8 cellular contexts compared by ENCODE assay signal in genomic region chr2:207073791-207074678, GRCh38.
DNase-seq lines count a peak whose midpoint lies in the region; ATAC-seq, FAIRE-seq and TF ChIP-seq lines count a peak whose summit lies in the region.

No MANE protein-coding gene starts in this region.

- in situ Hi-C loops in HepG2 (cut with HindIII; ENCODE audit: extremely low pct_ligation_motif_present, low pct_unique_long_range_greater_than_20kb), result no loop called here

- TF ChIP-seq RAD21 in HepG2 (CRISPR knock-in tag; IDR thresholded peaks at IDR 0.05) (no peak), SK-N-SH (IDR thresholded peaks at IDR 0.05; ENCODE audit: low read length) (peak; percentile 19; the same call in 1 of the 2 replicates)

- no peak overlapping the region for H3K4me3 Mint-ChIP-seq in dendritic cell treated with granulocyte-macrophage colony-stimulating factor and Interleukin-4, amounts not matched to agents 40 ng/mL and 50 ng/mL, for 4 days

- BruUV-seq in HepG2 (replicated peaks; lab: Mats Ljungman, UMichigan), result no TSS peak

- H3K36me3 ChIP-seq in right lobe of liver (no peaks in the 10 kb centered on the region), HepG2 (replicated peaks in 1 of 2; ENCODE audit: control insufficient read depth in 1 of 2, insufficient read depth in 2 of 2, low read length in 2 of 2) (no peaks in the 10 kb centered on the region), SK-N-SH (replicated peaks in 1 of 2; ENCODE audit: control insufficient read depth in 1 of 2, insufficient read depth in 2 of 2, low read length in 1 of 2) (peaks cover 20 to 28% of the 10 kb centered on the region in 2 experiments), neutrophil (peaks cover 23% of the 10 kb centered on the region)

- 29% methylated on average over 12 of the region's 12 CpGs for WGBS in right lobe of liver (ENCODE audit: insufficient coverage, low coverage, low lambda C conversion rate, missing lambda C conversion rate)
- WGBS in HepG2 (ENCODE audit: low lambda C conversion rate), result 57% methylated on average over 12 of the region's 12 CpGs
- 88% methylated on average over 10 of the region's 12 CpGs for WGBS in SK-N-SH (ENCODE audit: low lambda C conversion rate)

- TF ChIP-seq POLR2A in right lobe of liver (IDR thresholded peaks at IDR 0.05), result no peak
- no peak for TF ChIP-seq POLR2A in HepG2 (IDR thresholded peaks at IDR 0.05; ENCODE audit: insufficient read depth in 1 of 2, low read depth in 2 of 2, low read length in 2 of 2)

- H3K4me1 ChIP-seq in right lobe of liver (no peaks in the 10 kb centered on the region), HepG2 (ENCODE audit: insufficient read depth, low read length) (no peaks in the 10 kb centered on the region), SK-N-SH (ENCODE audit: control insufficient read depth in 1 of 2, insufficient read depth in 2 of 2, low read depth in 1 of 2, low read length in 1 of 2) (peaks cover 0 to 32% of the 10 kb centered on the region in 2 experiments; a peak in 3 of 4 replicates), neutrophil (ENCODE audit: control insufficient read depth in 1 of 2, insufficient read depth in 1 of 2, low read depth in 1 of 2, low read length in 1 of 2) (peaks cover 10 to 11% of the 10 kb centered on the region in 2 experiments)

- H4K20me1 ChIP-seq in HepG2 (ENCODE audit: insufficient read depth, low read length) (no peaks in the 10 kb centered on the region), SK-N-SH (ENCODE audit: insufficient read depth) (no peaks in the 10 kb centered on the region)

- no peak overlapping the region for H3K4me3 ChIP-seq in right lobe of liver
- H3K4me3 ChIP-seq in HepG2 (replicated peaks in 1 of 3; ENCODE audit: insufficient read depth in 1 of 3, low read depth in 2 of 3, low read length in 3 of 3), result no peak overlapping the region
- H3K4me3 ChIP-seq in SK-N-SH (ENCODE audit: low read depth in 2 of 2, low read length in 1 of 2), result no peak overlapping the region
- H3K4me3 ChIP-seq in neutrophil (ENCODE audit: low read depth in 1 of 2, low read length in 1 of 2), result no peak overlapping the region

- no peaks in the 10 kb centered on the region for H3K9me3 Mint-ChIP-seq in dendritic cell treated with granulocyte-macrophage colony-stimulating factor and Interleukin-4, amounts not matched to agents 40 ng/mL and 50 ng/mL, for 4 days

- H3K4me2 ChIP-seq in HepG2 (ENCODE audit: low read depth, low read length), result no peak overlapping the region
- H3K4me2 ChIP-seq in SK-N-SH, result no peak overlapping the region

- no peaks in the 10 kb centered on the region for H3K27me3 ChIP-seq in right lobe of liver
- H3K27me3 ChIP-seq in HepG2 (ENCODE audit: control insufficient read depth in 1 of 2, insufficient read depth in 2 of 2, low read length in 2 of 2), result no peaks in the 10 kb centered on the region
- no peaks in the 10 kb centered on the region for H3K27me3 ChIP-seq in SK-N-SH (ENCODE audit: insufficient read depth)
- no peaks in the 10 kb centered on the region for H3K27me3 ChIP-seq in neutrophil

- TF ChIP-seq EP300 in HepG2 (IDR thresholded peaks at IDR 0.05; ENCODE audit: low read depth in 2 of 2, low read length in 2 of 2), result no peak
- TF ChIP-seq EP300 in HepG2 (CRISPR knock-in tag; IDR thresholded peaks at IDR 0.05; ENCODE audit: borderline replicate concordance), result no peak
- no peak for TF ChIP-seq EP300 in SK-N-SH (IDR thresholded peaks at IDR 0.05; ENCODE audit: borderline replicate concordance in 1 of 2, low read depth in 1 of 2, low read length in 1 of 2)

- H3K27me3 Mint-ChIP-seq in dendritic cell treated with granulocyte-macrophage colony-stimulating factor and Interleukin-4, amounts not matched to agents 40 ng/mL and 50 ng/mL, for 4 days, result peaks cover 9% of the 10 kb centered on the region

- H3K9me3 ChIP-seq in right lobe of liver, result no peaks in the 10 kb centered on the region
- no peaks in the 10 kb centered on the region for H3K9me3 ChIP-seq in HepG2 (ENCODE audit: low read length)
- H3K9me3 ChIP-seq in SK-N-SH, result no peaks in the 10 kb centered on the region
- no peaks in the 10 kb centered on the region for H3K9me3 ChIP-seq in neutrophil

- ATAC-seq in right lobe of liver, result peak; percentile 48 to 79 (median 68)
- ATAC-seq in HepG2, result no peak
- ATAC-seq in GM18520 (IDR thresholded peaks at IDR 0.05; ENCODE audit: unreplicated experiment), result no peak
- no peak for ATAC-seq in HG03159 (IDR thresholded peaks at IDR 0.05; ENCODE audit: unreplicated experiment)

- H3K36me3 Mint-ChIP-seq in dendritic cell treated with granulocyte-macrophage colony-stimulating factor and Interleukin-4, amounts not matched to agents 40 ng/mL and 50 ng/mL, for 4 days (ENCODE audit: low read depth), result peaks cover 10% of the 10 kb centered on the region

- peak overlapping the region; percentile 73 for H3K27ac Mint-ChIP-seq in dendritic cell treated with granulocyte-macrophage colony-stimulating factor and Interleukin-4, amounts not matched to agents 40 ng/mL and 50 ng/mL, for 4 days

- H3K4me1 Mint-ChIP-seq in dendritic cell treated with granulocyte-macrophage colony-stimulating factor and Interleukin-4, amounts not matched to agents 40 ng/mL and 50 ng/mL, for 4 days (ENCODE audit: low read depth), result peaks cover 38% of the 10 kb centered on the region

- H3F3A ChIP-seq in SK-N-SH (replicated peaks; ENCODE audit: insufficient read depth), result peaks cover 45% of the 10 kb centered on the region

- intact Hi-C loops in right lobe of liver (cut with DNase I), result no loop called here
- intact Hi-C loops in HepG2 (cut with micrococcal nuclease; ENCODE audit: unreplicated experiment), result no loop called here
- intact Hi-C loops in dendritic cell treated with granulocyte-macrophage colony-stimulating factor and Interleukin-4, amounts not matched to agents 40 ng/mL and 50 ng/mL, for 4 days (cut with micrococcal nuclease), result no loop called here

- no peak overlapping the region for H3K9ac ChIP-seq in HepG2 (ENCODE audit: insufficient read depth, low read depth, low read length)
- no peak overlapping the region for H3K9ac ChIP-seq in SK-N-SH

- CTCF ChIA-PET in HepG2 (lab: Yijun Ruan, JAX; ENCODE audit: low intra/inter-chr PET ratio, low total read pairs) (no interaction called here), SK-N-SH (lab: Yijun Ruan, JAX) (interaction anchor here (0.9 to 3.0 kb wide), 7 partner anchors 13 to 399 kb away, joined by 3 to 13 read pairs (median 4); no protein-coding TSS in a partner anchor)

- H3K79me2 ChIP-seq in HepG2 (ENCODE audit: insufficient read depth, low read length), result no peaks in the 10 kb centered on the region
- peaks cover 9% of the 10 kb centered on the region; the same call in 1 of the 2 replicates for H3K79me2 ChIP-seq in SK-N-SH (ENCODE audit: insufficient read depth)

- no peak for FAIRE-seq in HepG2 (lab: Jason Lieb, UNC)

- peak in 1 of 3 donors; percentile 28 for DNase-seq in right lobe of liver
- no peak for DNase-seq in HepG2 (ENCODE audit: low spot score)
- no peak for DNase-seq in SK-N-SH
- no peak for DNase-seq in AG20443 (ENCODE audit: low spot score)

- H2AFZ ChIP-seq in HepG2 (ENCODE audit: low read length) (no peak overlapping the region), SK-N-SH (ENCODE audit: low read depth) (no peak overlapping the region)

- POLR2A ChIA-PET in HepG2 (lab: Yijun Ruan, JAX) (no interaction called here), SK-N-SH (lab: Yijun Ruan, JAX) (interaction anchor here (0.6 to 1.5 kb wide), 5 partner anchors 14 to 92 kb away, joined by 3 to 5 read pairs (median 4); partner anchors contain the start of gene KLF7)

- TF ChIP-seq CTCF in right lobe of liver (IDR thresholded peaks at IDR 0.05) (no peak), HepG2 (CRISPR knock-in tag; IDR thresholded peaks at IDR 0.05) (no peak), SK-N-SH (IDR thresholded peaks at IDR 0.05) (no peak), neutrophil (IDR thresholded peaks at IDR 0.05) (no peak)

- H3K9me2 ChIP-seq in SK-N-SH, result no peaks in the 10 kb centered on the region

- peak overlapping the region; percentile 8 to 12 (median 10) for H3K27ac ChIP-seq in right lobe of liver
- no peak overlapping the region for H3K27ac ChIP-seq in HepG2 (ENCODE audit: extremely low read length, insufficient read depth, low read length)
- peak overlapping the region in 1 of 2 experiments; percentile 67; a peak in 2 of 4 replicates for H3K27ac ChIP-seq in SK-N-SH (ENCODE audit: low read depth in 2 of 2, low read length in 1 of 2)
- peak overlapping the region; percentile 24 for H3K27ac ChIP-seq in neutrophil

TF ChIP-seq in HepG2, 621 proteins besides CTCF, POLR2A, EP300 and RAD21 (continues in another document):
- TF ChIP-seq NFKB2 (CRISPR knock-in tag; IDR thresholded peaks at IDR 0.05; ENCODE audit: borderline replicate concordance) (no peak), TRAFD1 (CRISPR knock-in tag; IDR thresholded peaks at IDR 0.05; ENCODE audit: borderline replicate concordance) (no peak), ARID2 (CRISPR knock-in tag; IDR thresholded peaks at IDR 0.05; ENCODE audit: borderline replicate concordance) (no peak)

TF ChIP-seq in SK-N-SH, 30 proteins besides CTCF, POLR2A, EP300 and RAD21 (continues in another document):
- no peak for TF ChIP-seq GATA2 (CRISPR knock-in tag; IDR thresholded peaks at IDR 0.05)
- no peak for TF ChIP-seq RCOR1 (IDR thresholded peaks at IDR 0.05; ENCODE audit: low read length)
- no peak for TF ChIP-seq IRF3 (IDR thresholded peaks at IDR 0.05; ENCODE audit: low read depth, low read length)
- no peak for TF ChIP-seq EZH2phosphoT487 (IDR thresholded peaks at IDR 0.05; ENCODE audit: borderline replicate concordance, low read depth)
- TF ChIP-seq MXI1 (IDR thresholded peaks at IDR 0.05; ENCODE audit: low read depth, low read length), result no peak
- TF ChIP-seq POLR2AphosphoS5 (IDR thresholded peaks at IDR 0.05; ENCODE audit: low read depth, low read length), result no peak
- TF ChIP-seq YY1 (IDR thresholded peaks at IDR 0.05; ENCODE audit: low read depth), result no peak
- TF ChIP-seq MAX (IDR thresholded peaks at IDR 0.05; ENCODE audit: low read depth), result no peak
- no peak for TF ChIP-seq FOXJ3 (CRISPR knock-in tag; IDR thresholded peaks at IDR 0.05)
- no peak for TF ChIP-seq FOSL2 (IDR thresholded peaks at IDR 0.05; ENCODE audit: borderline replicate concordance, low read depth)
- no peak for TF ChIP-seq TCF12 (IDR thresholded peaks at IDR 0.05)
- TF ChIP-seq CHD2 (IDR thresholded peaks at IDR 0.05; ENCODE audit: low read length, partially characterized antibody), result no peak
- no peak for TF ChIP-seq RFX5 (IDR thresholded peaks at IDR 0.05; ENCODE audit: low read length)

Comparison
In these comparisons a context has a peak if more than half of its experiments do, and no peak if none do; other contexts are left out.
1. ATAC-seq: peak in right lobe of liver (4 of 4); none in HepG2 (single experiment), GM18520 (single experiment) and HG03159 (single experiment).